32 cellular contexts compared by ENCODE assay signal in the genomic region with DNA sequence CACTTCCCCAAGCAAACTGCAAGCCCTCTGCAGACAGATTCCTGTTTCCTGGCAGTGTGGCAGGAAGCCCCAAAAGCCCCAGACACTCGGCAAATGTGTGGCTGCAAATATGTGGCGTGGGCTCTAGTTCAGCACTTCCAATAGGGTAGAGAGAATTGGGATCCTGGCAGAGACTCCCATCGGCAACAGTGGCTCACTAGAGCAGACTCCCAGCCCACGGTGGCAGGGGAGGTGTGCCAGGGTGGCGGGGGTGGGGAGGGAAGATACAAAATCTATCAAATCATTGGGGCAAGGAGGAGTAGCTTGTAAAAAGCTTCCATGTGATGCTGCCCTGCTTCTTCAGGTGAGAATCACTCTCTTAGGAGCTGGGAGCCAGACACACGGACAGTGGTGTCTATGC.
"Had no signal": no experiment of that assay in that cellular context is flagged by ENCODE, and none has a peak within 500 bp of the region (broad histone marks: within the 10 kb centered on the region; RNA-seq: fewer than 3 reads in every experiment).

No MANE protein-coding gene starts in this region.

- H3K4me1 Mint-ChIP-seq: activated CD4-positive, alpha-beta T cell treated with anti-CD3 and anti-CD28 coated beads for 36 hours; activated CD4-positive, alpha-beta T cell treated with anti-CD3 and anti-CD28 coated beads, Interleukin-2, amount 10 ng/mL, durations not matched to agents 7 days and 5 days; activated naive CD4-positive, alpha-beta T cell treated with anti-CD3 and anti-CD28 coated beads, Interleukin-2, amount 10 ng/mL, durations not matched to agents 7 days and 5 days; activated naive CD4-positive, alpha-beta T cell treated with anti-CD3 and anti-CD28 coated beads, Interleukin-2, amount 50 U/mL, for 24 hours; activated naive CD8-positive, alpha-beta T cell treated with anti-CD3 and anti-CD28 coated beads, Interleukin-2, amount 10 ng/mL, durations not matched to agents 7 days and 5 days; activated naive CD8-positive, alpha-beta T cell treated with anti-CD3 and anti-CD28 coated beads, Interleukin-2, amount 50 U/mL, for 24 hours; WTC11 had no signal

- ATAC-seq: activated CD4-positive, alpha-beta T cell treated with anti-CD3 and anti-CD28 coated beads for 36 hours; activated CD4-positive, CD25-positive, alpha-beta regulatory T cell treated with anti-CD3 and anti-CD28 coated beads, Interleukin-2, amount 50 U/mL, for 24 hours; activated CD8-positive, alpha-beta T cell treated with anti-CD3 and anti-CD28 coated beads for 36 hours; activated naive CD8-positive, alpha-beta T cell treated with anti-CD3 and anti-CD28 coated beads, Interleukin-2, amount 50 U/mL, for 24 hours; WTC11 had no signal

- H3K4me3 Mint-ChIP-seq: activated CD4-positive, alpha-beta memory T cell treated with anti-CD3 and anti-CD28 coated beads for 36 hours; activated CD4-positive, alpha-beta T cell treated with anti-CD3 and anti-CD28 coated beads for 36 hours; activated CD4-positive, alpha-beta T cell treated with anti-CD3 and anti-CD28 coated beads, Interleukin-2, amount 10 ng/mL, durations not matched to agents 7 days and 5 days; activated CD8-positive, alpha-beta T cell treated with anti-CD3 and anti-CD28 coated beads for 36 hours; activated naive CD4-positive, alpha-beta T cell treated with anti-CD3 and anti-CD28 coated beads, Interleukin-2, amount 10 ng/mL, durations not matched to agents 7 days and 5 days; activated naive CD4-positive, alpha-beta T cell treated with anti-CD3 and anti-CD28 coated beads, Interleukin-2, amount 50 U/mL, for 24 hours; activated naive CD8-positive, alpha-beta T cell; activated naive CD8-positive, alpha-beta T cell treated with anti-CD3 and anti-CD28 coated beads, Interleukin-2, amount 10 ng/mL, durations not matched to agents 7 days and 5 days; activated naive CD8-positive, alpha-beta T cell treated with anti-CD3 and anti-CD28 coated beads, Interleukin-2, amount 50 U/mL, for 24 hours; T-helper 1 cell treated with Interleukin-12 subunit alpha and Interleukin-12 subunit beta and Interleukin-4 antibody, amounts not matched to agents 30 μg/mL and 1 μg/mL, for 36 hours; T-helper 2 cell treated with Interferon-gamma antibody and Interleukin-4, amounts not matched to agents 5 μg/mL and 100 μg/mL, for 36 hours; WTC11 had no signal

- H3K27ac ChIP-seq: ascending aorta, brain microvascular endothelial cell, breast epithelium, WERI-Rb-1 had no signal

- H3K9me3 Mint-ChIP-seq: activated CD4-positive, alpha-beta memory T cell treated with anti-CD3 and anti-CD28 coated beads for 36 hours; activated CD4-positive, alpha-beta T cell treated with anti-CD3 and anti-CD28 coated beads, Interleukin-2, amount 10 ng/mL, durations not matched to agents 7 days and 5 days; activated CD8-positive, alpha-beta T cell treated with anti-CD3 and anti-CD28 coated beads for 36 hours; activated naive CD4-positive, alpha-beta T cell treated with anti-CD3 and anti-CD28 coated beads, Interleukin-2, amount 10 ng/mL, durations not matched to agents 7 days and 5 days; activated naive CD4-positive, alpha-beta T cell treated with anti-CD3 and anti-CD28 coated beads, Interleukin-2, amount 50 U/mL, for 24 hours; activated naive CD8-positive, alpha-beta T cell treated with anti-CD3 and anti-CD28 coated beads, Interleukin-2, amount 10 ng/mL, durations not matched to agents 7 days and 5 days; activated naive CD8-positive, alpha-beta T cell treated with anti-CD3 and anti-CD28 coated beads, Interleukin-2, amount 50 U/mL, for 24 hours; activated T-helper 2 cell treated with anti-CD3 and anti-CD28 coated beads, Interferon-gamma antibody, Interleukin-2, Interleukin-4, amounts not matched to agents 10 μg/mL and 5 μg/mL and 100 μg/mL, durations not matched to agents 14 hours and 24 hours and 36 hours; T-helper 1 cell treated with Interleukin-12 subunit alpha and Interleukin-12 subunit beta and Interleukin-4 antibody, amounts not matched to agents 30 μg/mL and 1 μg/mL, for 36 hours; T-helper 2 cell treated with Interferon-gamma antibody and Interleukin-4, amounts not matched to agents 5 μg/mL and 100 μg/mL, for 36 hours; WTC11 had no signal

- H3K27ac Mint-ChIP-seq: activated CD4-positive, alpha-beta memory T cell treated with anti-CD3 and anti-CD28 coated beads for 36 hours; activated CD4-positive, alpha-beta T cell treated with anti-CD3 and anti-CD28 coated beads for 36 hours; activated CD4-positive, alpha-beta T cell treated with anti-CD3 and anti-CD28 coated beads, Interleukin-2, amount 10 ng/mL, durations not matched to agents 7 days and 5 days; activated CD8-positive, alpha-beta T cell treated with anti-CD3 and anti-CD28 coated beads for 36 hours; activated naive CD4-positive, alpha-beta T cell treated with anti-CD3 and anti-CD28 coated beads, Interleukin-2, amount 10 ng/mL, durations not matched to agents 7 days and 5 days; activated naive CD4-positive, alpha-beta T cell treated with anti-CD3 and anti-CD28 coated beads, Interleukin-2, amount 50 U/mL, for 24 hours; activated naive CD8-positive, alpha-beta T cell; activated naive CD8-positive, alpha-beta T cell treated with anti-CD3 and anti-CD28 coated beads, Interleukin-2, amount 10 ng/mL, durations not matched to agents 7 days and 5 days; activated naive CD8-positive, alpha-beta T cell treated with anti-CD3 and anti-CD28 coated beads, Interleukin-2, amount 50 U/mL, for 24 hours; activated T-helper 2 cell treated with anti-CD3 and anti-CD28 coated beads, Interferon-gamma antibody, Interleukin-2, Interleukin-4, amounts not matched to agents 10 μg/mL and 5 μg/mL and 100 μg/mL, durations not matched to agents 14 hours and 24 hours and 36 hours; T-helper 1 cell treated with Interleukin-12 subunit alpha and Interleukin-12 subunit beta and Interleukin-4 antibody, amounts not matched to agents 30 μg/mL and 1 μg/mL, for 36 hours; T-helper 2 cell treated with Interferon-gamma antibody and Interleukin-4, amounts not matched to agents 5 μg/mL and 100 μg/mL, for 36 hours; WTC11 had no signal

- DNase-seq: activated CD4-positive, alpha-beta memory T cell treated with anti-CD3 and anti-CD28 coated beads for 36 hours; activated CD4-positive, alpha-beta T cell treated with anti-CD3 and anti-CD28 coated beads for 1 hour; activated CD4-positive, alpha-beta T cell treated with anti-CD3 and anti-CD28 coated beads for 36 hours; activated CD4-positive, alpha-beta T cell treated with anti-CD3 and anti-CD28 coated beads for 48 hours; activated CD4-positive, alpha-beta T cell treated with anti-CD3 and anti-CD28 coated beads, Interleukin-2, amount 10 ng/mL, durations not matched to agents 7 days and 5 days; activated CD4-positive, CD25-positive, alpha-beta regulatory T cell; activated CD8-positive, alpha-beta memory T cell treated with anti-CD3 and anti-CD28 coated beads, Interleukin-2, amount 50 U/mL, for 4 hours; activated CD8-positive, alpha-beta T cell treated with anti-CD3 and anti-CD28 coated beads for 36 hours; activated effector memory CD4-positive, alpha-beta T cell treated with Interleukin-2 at 50 U/mL for 16 hours; activated gamma-delta T cell; activated naive CD4-positive, alpha-beta T cell treated with anti-CD3 and anti-CD28 coated beads, Interleukin-2, amount 10 ng/mL, durations not matched to agents 7 days and 5 days; activated naive CD4-positive, alpha-beta T cell treated with Interleukin-2 at 50 U/mL for 16 hours; activated naive CD8-positive, alpha-beta T cell treated with anti-CD3 and anti-CD28 coated beads, Interleukin-2, amount 10 ng/mL, durations not matched to agents 7 days and 5 days; activated naive CD8-positive, alpha-beta T cell treated with anti-CD3 and anti-CD28 coated beads, Interleukin-2, amount 50 U/mL, for 24 hours; activated T-cell treated with anti-CD3 and anti-CD28 coated beads for 4 hours; activated T-cell treated with anti-CD3 and anti-CD28 coated beads, Interleukin-2, amount 50 U/mL, for 1 hour; activated T-cell treated with anti-CD3 and anti-CD28 coated beads, Interleukin-2, amount 50 U/mL, for 48 hours; brain microvascular endothelial cell; central memory CD4-positive, alpha-beta T cell; T-helper 1 cell; T-helper 2 cell; T-helper 9 cell; WERI-Rb-1 had no signal

- H3K27me3 Mint-ChIP-seq: activated CD4-positive, alpha-beta T cell treated with anti-CD3 and anti-CD28 coated beads, Interleukin-2, amount 10 ng/mL, durations not matched to agents 7 days and 5 days; activated naive CD4-positive, alpha-beta T cell treated with anti-CD3 and anti-CD28 coated beads, Interleukin-2, amount 50 U/mL, for 24 hours; activated naive CD8-positive, alpha-beta T cell had no signal

- H3K36me3 Mint-ChIP-seq: activated CD4-positive, alpha-beta memory T cell treated with anti-CD3 and anti-CD28 coated beads for 36 hours; activated naive CD4-positive, alpha-beta T cell treated with anti-CD3 and anti-CD28 coated beads, Interleukin-2, amount 10 ng/mL, durations not matched to agents 7 days and 5 days; activated naive CD4-positive, alpha-beta T cell treated with anti-CD3 and anti-CD28 coated beads, Interleukin-2, amount 50 U/mL, for 24 hours; activated naive CD8-positive, alpha-beta T cell; activated naive CD8-positive, alpha-beta T cell treated with anti-CD3 and anti-CD28 coated beads, Interleukin-2, amount 10 ng/mL, durations not matched to agents 7 days and 5 days; WTC11 had no signal
